Comparison of ENCODE assay signal across 14 cellular contexts in the genomic region with DNA sequence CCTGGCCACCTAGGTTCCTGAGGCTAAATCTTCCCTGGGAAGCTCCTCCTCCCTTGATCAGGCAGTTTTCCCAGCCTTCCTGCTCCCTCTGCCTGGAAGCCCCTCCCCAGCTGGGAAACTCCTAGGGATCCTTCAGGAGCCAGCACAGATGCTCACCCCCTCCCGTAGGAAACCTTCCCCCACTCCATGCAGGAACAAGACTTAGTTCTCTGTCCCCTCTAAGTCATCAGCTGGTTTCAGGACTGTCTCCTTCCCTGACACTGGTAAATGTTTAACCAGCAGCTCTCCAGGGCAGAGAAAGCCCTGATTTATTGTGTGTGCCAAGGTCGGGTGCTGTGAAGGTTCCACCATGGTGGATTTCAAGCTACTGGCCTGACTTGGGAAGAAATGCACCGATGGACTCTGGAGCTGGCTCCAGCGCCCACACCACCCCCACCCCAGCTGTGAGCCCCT. TPM values are rescaled to one million over a fixed set of nuclear protein-coding genes. Genes with fewer than 3 reads are reported as not detected.
A peak's percentile ranks its signal among the peaks of the same experiment; 100 is the strongest.
DNase-seq lines count a peak whose midpoint lies in the region; ATAC-seq, FAIRE-seq and TF ChIP-seq lines count a peak whose summit lies in the region.
"Had no signal": no experiment of that assay in that cellular context is flagged by ENCODE, and none has a peak within 500 bp of the region (broad histone marks: within the 10 kb centered on the region; RNA-seq: fewer than 3 reads in every experiment).

No MANE protein-coding gene starts in this region.

- no peaks in the 10 kb centered on the region for H3F3A ChIP-seq in PC-3 (ENCODE audit: low read length, unreplicated experiment)

- H3K27ac ChIP-seq in HEK293 (ENCODE audit: extremely low read depth, low read depth, low read length) (no peak overlapping the region), upper lobe of right lung (no peak overlapping the region), PC-3 (ENCODE audit: low read length) (no peak overlapping the region)
- H3K27ac ChIP-seq: BLaER1 treated with 17β-estradiol and CSF1 and Interleukin-3, amounts not matched to agents 10 nM and 100 nM; brain microvascular endothelial cell; SJSA1 had no signal

- CTCF ChIA-PET in HEK293 (lab: Yijun Ruan, JAX), result interaction anchor here (0.7 to 1.2 kb wide), 3 partner anchors 8 to 117 kb away, joined by 3 to 5 read pairs (median 3); no protein-coding TSS in a partner anchor
- CTCF ChIA-PET in PC-3 (lab: Charles Lee), result no interaction called here

- intact Hi-C loops in upper lobe of right lung (cut with DNase I), result no loop called here
- intact Hi-C loops in PC-3 (cut with micrococcal nuclease), result no loop called here

- peak; percentile 78 for DNase-seq in RCC 7860 (ENCODE audit: low spot score)
- peak; percentile 74 for DNase-seq in left kidney (ENCODE audit: low read depth, low spot score)
- DNase-seq in upper lobe of right lung, result peak; percentile 31
- DNase-seq in PC-3, result no peak
- DNase-seq: activated CD4-positive, alpha-beta T cell treated with anti-CD3 and anti-CD28 coated beads, Interleukin-2, amount 10 ng/mL, durations not matched to agents 24 days and 14 days; brain microvascular endothelial cell; NCI-H1694; NCI-H446 treated with DMSO at 0.1 percent for 48 hours had no signal

- no peak overlapping the region for H3K4me3 ChIP-seq in HEK293 (ENCODE audit: low read depth, low read length)
- no peak overlapping the region for H3K4me3 ChIP-seq in upper lobe of right lung
- H3K4me3 ChIP-seq in PC-3 (ENCODE audit: low read length), result no peak overlapping the region
- H3K4me3 ChIP-seq: BLaER1 treated with 17β-estradiol and CSF1 and Interleukin-3, amounts not matched to agents 10 nM and 100 nM; SJSA1 had no signal

- no peaks in the 10 kb centered on the region for H3K4me1 ChIP-seq in HEK293 (ENCODE audit: control insufficient read depth, insufficient read depth, low read length)
- H3K4me1 ChIP-seq in upper lobe of right lung, result no peaks in the 10 kb centered on the region
- H3K4me1 ChIP-seq in PC-3 (ENCODE audit: insufficient read depth, low read length), result 0 out of 2 replicates have a peak, but pooled peaks cover 6% of the 10 kb centered on the region

- BruUV-seq in PC-3 (replicated peaks; lab: Mats Ljungman, UMichigan), result no TSS peak

- no peak for ATAC-seq in upper lobe of right lung
- ATAC-seq in PC-3, result no peak
- no peak for ATAC-seq in GM18505 (IDR thresholded peaks at IDR 0.05; ENCODE audit: unreplicated experiment)
- ATAC-seq in GM18870 (IDR thresholded peaks at IDR 0.05; ENCODE audit: unreplicated experiment), result no peak

- no peak for TF ChIP-seq POLR2A in GM18505 (IDR thresholded peaks at IDR 0.05; ENCODE audit: borderline replicate concordance, extremely low read depth, insufficient read depth, insufficient read length)

- POLR2A ChIA-PET in HEK293 (lab: Yijun Ruan, JAX) (interaction anchor here (1.1 to 1.3 kb wide), 2 partner anchors 12 to 69 kb away, joined by 3 to 4 read pairs; a partner anchor contains a TSS), PC-3 (lab: Charles Lee; ENCODE audit: unreplicated experiment) (no interaction called here)

- TF ChIP-seq CTCF in HEK293 (tag by site-specific recombination; IDR thresholded peaks at IDR 0.05) (no peak), upper lobe of right lung (IDR thresholded peaks at IDR 0.05) (no peak), PC-3 (conservative IDR thresholded peaks at IDR 0.05; ENCODE audit: low read depth, low read length) (no peak)

- H4K20me1 ChIP-seq in PC-3 (ENCODE audit: low read length), result no peaks in the 10 kb centered on the region
- H4K20me1 ChIP-seq: BLaER1 treated with 17β-estradiol and CSF1 and Interleukin-3, amounts not matched to agents 10 nM and 100 nM had no signal

- peak; percentile 88 for FAIRE-seq in RCC 7860 (lab: Jason Lieb, UNC)

- peaks cover 0 to 39% of the 10 kb centered on the region in 2 experiments; a peak in 1 of 3 replicates for H3K36me3 ChIP-seq in HEK293 (ENCODE audit: control insufficient read depth in 2 of 2, insufficient read depth in 1 of 2, low read length in 2 of 2)
- H3K36me3 ChIP-seq in upper lobe of right lung, result no peaks in the 10 kb centered on the region
- no peaks in the 10 kb centered on the region for H3K36me3 ChIP-seq in PC-3 (ENCODE audit: low read depth, low read length)
- H3K36me3 ChIP-seq: BLaER1 treated with 17β-estradiol and CSF1 and Interleukin-3, amounts not matched to agents 10 nM and 100 nM; brain microvascular endothelial cell; SJSA1 had no signal

- no peaks in the 10 kb centered on the region for H3K79me2 ChIP-seq in PC-3 (ENCODE audit: low read length)

- H3K27me3 ChIP-seq in upper lobe of right lung, result no peaks in the 10 kb centered on the region
- no peaks in the 10 kb centered on the region for H3K27me3 ChIP-seq in PC-3 (ENCODE audit: low read length)
- H3K27me3 ChIP-seq: BLaER1 treated with 17β-estradiol and CSF1 and Interleukin-3, amounts not matched to agents 10 nM and 100 nM; brain microvascular endothelial cell; SJSA1 had no signal

- H3K9ac ChIP-seq in PC-3 (ENCODE audit: low read length), result no peak overlapping the region
- H3K9ac ChIP-seq: BLaER1 treated with 17β-estradiol and CSF1 and Interleukin-3, amounts not matched to agents 10 nM and 100 nM had no signal

- H3K4me2 ChIP-seq in PC-3 (ENCODE audit: low read length), result no peak overlapping the region
- H3K4me2 ChIP-seq: BLaER1 treated with 17β-estradiol and CSF1 and Interleukin-3, amounts not matched to agents 10 nM and 100 nM had no signal

- H3K9me3 ChIP-seq in HEK293 (ENCODE audit: control insufficient read depth, insufficient read depth, low read depth, low read length) (no peaks in the 10 kb centered on the region), upper lobe of right lung (no peaks in the 10 kb centered on the region), PC-3 (ENCODE audit: low read length) (no peaks in the 10 kb centered on the region)
- H3K9me3 ChIP-seq: BLaER1 treated with 17β-estradiol and CSF1 and Interleukin-3, amounts not matched to agents 10 nM and 100 nM; SJSA1 had no signal

- no peak overlapping the region for H2AFZ ChIP-seq in PC-3 (ENCODE audit: low read length)

- H3K9me2 ChIP-seq in PC-3 (replicated peaks; ENCODE audit: low read length), result no peaks in the 10 kb centered on the region

TF ChIP-seq in HEK293, 187 proteins besides CTCF, POLR2A, EP300 and RAD21:
- TF ChIP-seq, protein P1, sequence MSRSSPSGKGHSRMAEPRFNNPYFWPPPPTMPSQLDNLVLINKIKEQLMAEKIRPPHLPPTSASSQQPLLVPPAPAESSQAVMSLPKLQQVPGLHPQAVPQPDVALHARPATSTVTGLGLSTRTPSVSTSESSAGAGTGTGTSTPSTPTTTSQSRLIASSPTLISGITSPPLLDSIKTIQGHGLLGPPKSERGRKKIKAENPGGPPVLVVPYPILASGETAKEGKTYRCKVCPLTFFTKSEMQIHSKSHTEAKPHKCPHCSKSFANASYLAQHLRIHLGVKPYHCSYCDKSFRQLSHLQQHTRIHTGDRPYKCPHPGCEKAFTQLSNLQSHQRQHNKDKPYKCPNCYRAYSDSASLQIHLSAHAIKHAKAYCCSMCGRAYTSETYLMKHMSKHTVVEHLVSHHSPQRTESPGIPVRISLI (tag by site-specific recombination; IDR thresholded peaks at IDR 0.05), result no peak
- peak; percentile 45; the same call in 1 of the 2 replicates for TF ChIP-seq ZFP3 (tag by site-specific recombination; IDR thresholded peaks at IDR 0.05; ENCODE audit: low read depth)
- TF ChIP-seq, protein P2, sequence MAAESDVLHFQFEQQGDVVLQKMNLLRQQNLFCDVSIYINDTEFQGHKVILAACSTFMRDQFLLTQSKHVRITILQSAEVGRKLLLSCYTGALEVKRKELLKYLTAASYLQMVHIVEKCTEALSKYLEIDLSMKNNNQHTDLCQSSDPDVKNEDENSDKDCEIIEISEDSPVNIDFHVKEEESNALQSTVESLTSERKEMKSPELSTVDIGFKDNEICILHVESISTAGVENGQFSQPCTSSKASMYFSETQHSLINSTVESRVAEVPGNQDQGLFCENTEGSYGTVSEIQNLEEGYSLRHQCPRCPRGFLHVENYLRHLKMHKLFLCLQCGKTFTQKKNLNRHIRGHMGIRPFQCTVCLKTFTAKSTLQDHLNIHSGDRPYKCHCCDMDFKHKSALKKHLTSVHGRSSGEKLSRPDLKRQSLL (tag by site-specific recombination; IDR thresholded peaks at IDR 0.05), result peak; percentile 59; the same call in 1 of the 2 replicates
- TF ChIP-seq ZNF792 (tag by site-specific recombination; IDR thresholded peaks at IDR 0.05), result no peak

RNA-seq across cellular contexts. Expression of a gene that starts 25.0 kb away (rescaled TPM):
- total RNA-seq in upper lobe of right lung, result 42.1 TPM
- total RNA-seq in PC-3 (2014; rRNA removed), result 11.1 and 12.3 TPM in 2 replicates
- total RNA-seq: OCI-LY7, SJSA1 had no signal
